Comparison of ENCODE assay signal across 23 cellular contexts in the genomic region with DNA sequence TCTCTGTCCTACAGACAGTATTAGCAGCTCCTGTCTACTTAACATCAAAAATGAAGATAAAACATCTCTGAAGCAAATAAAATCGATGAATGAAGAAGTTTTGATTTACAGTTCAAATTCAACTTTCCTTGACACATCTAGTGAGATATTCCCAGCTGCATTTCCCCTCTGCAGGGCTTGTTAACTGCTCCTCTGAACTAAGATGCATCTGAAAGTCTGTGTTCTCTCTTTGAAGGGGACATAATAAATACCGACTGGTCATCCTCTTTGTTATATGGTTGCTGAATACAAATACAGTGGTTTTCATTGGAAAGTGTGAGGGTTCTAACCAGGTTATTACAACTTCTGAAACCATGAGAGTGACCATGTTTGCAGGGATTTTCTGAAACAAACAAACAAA.
"Had no signal": no experiment of that assay in that cellular context is flagged by ENCODE, and none has a peak within 500 bp of the region (broad histone marks: within the 10 kb centered on the region; RNA-seq: fewer than 3 reads in every experiment).

No MANE protein-coding gene starts in this region.

- H3K4me1 ChIP-seq: adrenal gland, Peyer's patch had no signal

- H3K36me3 Mint-ChIP-seq: activated naive CD8-positive, alpha-beta T cell treated with anti-CD3 and anti-CD28 coated beads, Interleukin-2, amount 10 ng/mL, durations not matched to agents 7 days and 5 days had no signal

- H3K27me3 ChIP-seq: adrenal gland, Peyer's patch had no signal

- H3K4me3 ChIP-seq: adrenal gland, Peyer's patch had no signal

- H3K4me3 Mint-ChIP-seq: activated CD8-positive, alpha-beta T cell treated with anti-CD3 and anti-CD28 coated beads, Interleukin-2, amount 10 ng/mL, durations not matched to agents 7 days and 5 days; activated naive CD8-positive, alpha-beta T cell treated with anti-CD3 and anti-CD28 coated beads, Interleukin-2, amount 10 ng/mL, durations not matched to agents 7 days and 5 days; T-helper 1 cell treated with Interleukin-12 subunit alpha and Interleukin-12 subunit beta and Interleukin-4 antibody, amounts not matched to agents 30 μg/mL and 1 μg/mL, for 36 hours had no signal

- DNase-seq: activated CD4-positive, alpha-beta T cell treated with anti-CD3 and anti-CD28 coated beads for 48 hours; activated CD4-positive, alpha-beta T cell treated with anti-CD3 and anti-CD28 coated beads, Interleukin-2, amount 50 U/mL, for 4 hours; activated CD4-positive, CD25-positive, alpha-beta regulatory T cell treated with anti-CD3 and anti-CD28 coated beads, Interleukin-2, amount 50 U/mL, for 72 hours; activated CD8-positive, alpha-beta memory T cell treated with anti-CD3 and anti-CD28 coated beads, Interleukin-2, amount 50 U/mL, for 48 hours; activated CD8-positive, alpha-beta T cell treated with anti-CD3 and anti-CD28 coated beads, Interleukin-2, amount 10 ng/mL, durations not matched to agents 7 days and 5 days; activated naive CD4-positive, alpha-beta T cell treated with anti-CD3 and anti-CD28 coated beads, Interleukin-2, amount 50 U/mL, for 16 hours; activated naive CD8-positive, alpha-beta T cell treated with anti-CD3 and anti-CD28 coated beads, Interleukin-2, amount 10 ng/mL, durations not matched to agents 7 days and 5 days; activated T-cell treated with anti-CD3 and anti-CD28 coated beads, Interleukin-2, amount 50 U/mL, for 1 hour; adrenal gland; anterior cingulate cortex; NCI-H1092; NCI-H1417 treated with DMSO at 0.1 percent for 48 hours; NCI-H1694; NCI-H2029; NCI-H345; NCI-H510A; NCI-H69; NK-92 treated with Interleukin-12 subunit alpha and Interleukin-12 subunit beta, amount 100 ng/mL, for 24 hours; Peyer's patch; SHP77 had no signal

- H3K9me3 ChIP-seq: adrenal gland, Peyer's patch had no signal

- H3K9ac ChIP-seq: KMS-11 had no signal

- ATAC-seq: activated CD8-positive, alpha-beta T cell treated with anti-CD3 and anti-CD28 coated beads, Interleukin-2, amount 10 ng/mL, durations not matched to agents 7 days and 5 days had no signal

- H3K27me3 Mint-ChIP-seq: activated naive CD8-positive, alpha-beta T cell treated with anti-CD3 and anti-CD28 coated beads, Interleukin-2, amount 10 ng/mL, durations not matched to agents 7 days and 5 days had no signal

- H3K36me3 ChIP-seq: adrenal gland, Peyer's patch had no signal

- H3K27ac Mint-ChIP-seq: activated CD8-positive, alpha-beta T cell treated with anti-CD3 and anti-CD28 coated beads, Interleukin-2, amount 10 ng/mL, durations not matched to agents 7 days and 5 days; activated naive CD8-positive, alpha-beta T cell treated with anti-CD3 and anti-CD28 coated beads, Interleukin-2, amount 10 ng/mL, durations not matched to agents 7 days and 5 days; T-helper 1 cell treated with Interleukin-12 subunit alpha and Interleukin-12 subunit beta and Interleukin-4 antibody, amounts not matched to agents 30 μg/mL and 1 μg/mL, for 36 hours had no signal

- H3K9me3 Mint-ChIP-seq: activated naive CD8-positive, alpha-beta T cell treated with anti-CD3 and anti-CD28 coated beads, Interleukin-2, amount 10 ng/mL, durations not matched to agents 7 days and 5 days; T-helper 1 cell treated with Interleukin-12 subunit alpha and Interleukin-12 subunit beta and Interleukin-4 antibody, amounts not matched to agents 30 μg/mL and 1 μg/mL, for 36 hours had no signal

- H3K4me1 Mint-ChIP-seq: activated naive CD8-positive, alpha-beta T cell treated with anti-CD3 and anti-CD28 coated beads, Interleukin-2, amount 10 ng/mL, durations not matched to agents 7 days and 5 days had no signal

- H3K27ac ChIP-seq: adrenal gland, KMS-11, Peyer's patch, RWPE1 had no signal
